In the genomic region with DNA sequence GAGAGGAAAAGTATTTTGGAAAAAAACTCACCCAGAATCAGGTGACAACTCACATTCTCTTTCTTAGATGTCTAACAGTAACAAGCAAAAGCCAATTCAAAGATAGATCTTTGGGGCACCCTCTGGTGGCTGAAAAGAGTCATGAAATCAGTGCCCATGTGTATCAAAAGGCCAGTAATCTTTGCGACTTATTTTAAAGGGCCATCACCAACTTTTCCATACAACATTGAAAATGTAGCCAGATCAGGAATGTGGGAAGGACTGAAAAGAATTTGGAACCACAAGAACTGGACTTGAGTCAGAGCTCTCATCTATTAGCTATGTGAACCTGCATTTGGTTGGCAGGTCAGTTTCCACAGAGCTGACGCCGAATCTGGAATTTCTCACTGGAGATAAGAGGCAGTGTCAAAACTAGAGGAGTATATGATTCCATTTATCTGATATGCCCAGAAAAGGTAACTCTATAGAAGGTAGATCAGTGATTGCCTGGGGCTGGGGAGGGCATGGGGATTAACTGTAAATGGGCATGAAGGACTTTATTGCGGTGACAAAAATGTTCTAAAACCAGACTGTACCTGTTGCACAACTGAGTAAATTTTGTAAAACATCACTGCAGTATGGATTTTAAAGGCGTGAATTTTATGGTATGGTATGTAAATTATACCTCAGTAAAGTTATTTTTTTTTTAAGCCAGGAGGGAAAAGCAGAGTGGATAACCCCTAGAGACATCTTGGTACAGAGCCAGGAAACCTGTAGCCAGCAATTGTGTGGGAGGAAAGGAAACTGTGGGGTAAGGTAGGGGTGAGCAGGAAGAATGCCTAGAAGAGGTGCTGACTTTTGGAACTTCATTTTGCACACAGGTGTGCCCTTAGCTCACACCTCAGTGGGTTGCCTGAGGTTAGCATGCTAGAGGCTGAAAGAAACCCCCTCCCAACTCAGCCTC, we compare ENCODE assay signal across 8 cellular contexts.
A peak's percentile ranks its signal among the peaks of the same experiment; 100 is the strongest.
DNase-seq lines count a peak whose midpoint lies in the region; ATAC-seq and TF ChIP-seq lines count a peak whose summit lies in the region.

No MANE protein-coding gene starts in this region.

- H3K27ac ChIP-seq in SK-N-SH (ENCODE audit: low read depth in 2 of 2, low read length in 1 of 2) = no peak overlapping the region
- H3K27ac ChIP-seq in heart left ventricle = no peak overlapping the region

- no peak for TF ChIP-seq POLR2A in heart left ventricle (IDR thresholded peaks at IDR 0.05)

- H3K9me2 ChIP-seq in SK-N-SH = no peaks in the 10 kb centered on the region

- intact Hi-C loops in heart left ventricle (cut with DNase I) = loop anchor here in 9 of 10 donors (2.0 to 10.0 kb wide), 9 partner anchors 68 to 495 kb away; a partner anchor contains a TSS
- intact Hi-C loops in sciatic nerve (cut with DNase I) = no loop called here

- peak; percentile 76 for TF ChIP-seq RAD21 in SK-N-SH (IDR thresholded peaks at IDR 0.05; ENCODE audit: low read length)

- CTCF ChIA-PET in SK-N-SH (lab: Yijun Ruan, JAX) = interaction anchor here (0.7 to 2.2 kb wide), 17 partner anchors 10 to 494 kb away, joined by 3 to 8 read pairs (median 4); no protein-coding TSS in a partner anchor

- H3K4me3 ChIP-seq in HAP-1 (no peak overlapping the region), SK-N-SH (ENCODE audit: low read depth in 2 of 2, low read length in 1 of 2) (no peak overlapping the region; a peak in 1 of 4 replicates), heart left ventricle (peak overlapping the region in 6 of 12 donors; percentile 9 to 32 (median 30))

- H3K9me3 ChIP-seq in HAP-1 (no peaks in the 10 kb centered on the region), SK-N-SH (no peaks in the 10 kb centered on the region), heart left ventricle (no peaks in the 10 kb centered on the region)

- TF ChIP-seq CTCF in SK-N-SH (IDR thresholded peaks at IDR 0.05) = peak; percentile 85
- TF ChIP-seq CTCF in heart left ventricle (IDR thresholded peaks at IDR 0.05) = peak; percentile 66 to 85 (median 75)

- H3K4me1 ChIP-seq in HAP-1 (peaks cover 27% of the 10 kb centered on the region), SK-N-SH (ENCODE audit: control insufficient read depth in 1 of 2, insufficient read depth in 2 of 2, low read depth in 1 of 2, low read length in 1 of 2) (peaks cover 0 to 10% of the 10 kb centered on the region in 2 experiments; a peak in 2 of 4 replicates), heart left ventricle (peaks cover 0 to 26% (median 5%) of the 10 kb centered on the region in 12 donors)

- H3K79me2 ChIP-seq in SK-N-SH (ENCODE audit: insufficient read depth) = no peaks in the 10 kb centered on the region

- no peak overlapping the region for H3K9ac ChIP-seq in SK-N-SH

- WGBS in SK-N-SH (ENCODE audit: low lambda C conversion rate) = 60% methylated on average over 5 of the region's 5 CpGs
- WGBS in heart left ventricle, 4 donors = 33 to 54% (median 39%) methylated on average over 4 to 5 of the region's 5 CpGs

- peak; percentile 51 to 81 (median 76) for ATAC-seq in heart left ventricle
- peak; percentile 80 for ATAC-seq in sciatic nerve
- ATAC-seq in HG03342 (IDR thresholded peaks at IDR 0.05; ENCODE audit: unreplicated experiment) = no peak

- in situ Hi-C loops in HAP-1 (cut with MboI; ENCODE audit: low sequenced_read_pairs) = loop anchor here (25.0 kb wide), 1 partner anchor 490 kb away; no protein-coding TSS in a partner anchor

- H3K36me3 ChIP-seq in HAP-1 (replicated peaks) (no peaks in the 10 kb centered on the region), SK-N-SH (replicated peaks in 1 of 2; ENCODE audit: control insufficient read depth in 1 of 2, insufficient read depth in 2 of 2, low read length in 1 of 2) (no peaks in the 10 kb centered on the region), heart left ventricle (no peaks in the 10 kb centered on the region)

- DNase-seq in GM04503 (ENCODE audit: low read depth) = peak; percentile 44
- peak; percentile 72 to 79 for DNase-seq in HAP-1 (ENCODE audit: low spot score in 2 of 2)
- peak; percentile 85 for DNase-seq in NAMALWA (ENCODE audit: low spot score)
- peak; percentile 64 for DNase-seq in SK-N-SH
- peak; percentile 34 for DNase-seq in activated naive CD8-positive, alpha-beta T cell treated with anti-CD3 and anti-CD28 coated beads, Interleukin-2, amount 50 U/mL, for 16 hours (ENCODE audit: low read depth, low spot score)
- DNase-seq in heart left ventricle = peak in 4 of 5 donors; percentile 33 to 61 (median 56)
- peak; percentile 71 for DNase-seq in sciatic nerve (ENCODE audit: low spot score)

- H4K20me1 ChIP-seq in SK-N-SH (ENCODE audit: insufficient read depth) = no peaks in the 10 kb centered on the region

- no peak overlapping the region for H2AFZ ChIP-seq in SK-N-SH (ENCODE audit: low read depth)

- H3K27me3 ChIP-seq in HAP-1 (ENCODE audit: low read depth) (no peaks in the 10 kb centered on the region), SK-N-SH (ENCODE audit: insufficient read depth) (no peaks in the 10 kb centered on the region; the same call in 1 of the 2 replicates), heart left ventricle (no peaks in the 10 kb centered on the region)

- no peak overlapping the region for H3K4me2 ChIP-seq in SK-N-SH

- no peak; a peak in 1 of 4 replicates for TF ChIP-seq EP300 in SK-N-SH (IDR thresholded peaks at IDR 0.05; ENCODE audit: borderline replicate concordance in 1 of 2, low read depth in 1 of 2, low read length in 1 of 2)

- POLR2A ChIA-PET in SK-N-SH (lab: Yijun Ruan, JAX) = no interaction called here

- no peaks in the 10 kb centered on the region for H3F3A ChIP-seq in SK-N-SH (replicated peaks; ENCODE audit: insufficient read depth)

TF ChIP-seq in SK-N-SH, 30 proteins besides CTCF, POLR2A, EP300 and RAD21:
- TF ChIP-seq SMC3 (IDR thresholded peaks at IDR 0.05; ENCODE audit: low read depth, low read length) = peak; percentile 88
- TF ChIP-seq JUND (IDR thresholded peaks at IDR 0.05) = no peak
- TF ChIP-seq GATA2 (CRISPR knock-in tag; IDR thresholded peaks at IDR 0.05) = 0 out of 2 replicates have a peak, but pooled peaks have one; percentile 25
- no peak for TF ChIP-seq MEF2A (IDR thresholded peaks at IDR 0.05; ENCODE audit: borderline replicate concordance, low read depth)

Comparison
In these comparisons a context has a peak if more than half of its experiments do, and no peak if none do; other contexts are left out.
1. DNase-seq: peak in every context shown above with its lines; median percentile 85 in NAMALWA; 76 in HAP-1; 71 in sciatic nerve; 64 in SK-N-SH; 56 in heart left ventricle; 44 in GM04503; 34 in activated naive CD8-positive, alpha-beta T cell treated with anti-CD3 and anti-CD28 coated beads, Interleukin-2, amount 50 U/mL, for 16 hours.